ENCODE assay signal across 18 cellular contexts in genomic region chr7:137994091-137994688, GRCh38. TPM values are rescaled to one million over a fixed set of nuclear protein-coding genes. Genes with fewer than 3 reads are reported as not detected.
DNase-seq lines count a peak whose midpoint lies in the region; ATAC-seq, FAIRE-seq and TF ChIP-seq lines count a peak whose summit lies in the region.
"Had no signal": no experiment of that assay in that cellular context is flagged by ENCODE, and none has a peak within 500 bp of the region (broad histone marks: within the 10 kb centered on the region; RNA-seq: fewer than 3 reads in every experiment).

No MANE protein-coding gene starts in this region.

- H3F3A ChIP-seq in GM23338 (replicated peaks; ENCODE audit: low read depth), result no peaks in the 10 kb centered on the region

- no peak overlapping the region for H3K4me3 Mint-ChIP-seq in GM23338
- H3K4me3 Mint-ChIP-seq: HFFc6 had no signal

- H3K9me2 ChIP-seq in GM23338 (ENCODE audit: insufficient read depth), result no peaks in the 10 kb centered on the region

- H3K4me3 ChIP-seq in GM23338 (no peak overlapping the region), fibroblast of pulmonary artery (replicated peaks; ENCODE audit: low read depth, low read length) (no peak overlapping the region)
- H3K4me3 ChIP-seq: BLaER1 had no signal

- no peak overlapping the region for H3K4me2 ChIP-seq in GM23338
- H3K4me2 ChIP-seq: BLaER1 had no signal

- H3K9me3 Mint-ChIP-seq in GM23338, result no peaks in the 10 kb centered on the region
- H3K9me3 Mint-ChIP-seq: HFFc6 had no signal

- TF ChIP-seq CTCF in GM23338 (conservative IDR thresholded peaks at IDR 0.05; ENCODE audit: low read depth in 2 of 2) (no peak), RWPE1 (conservative IDR thresholded peaks at IDR 0.05; ENCODE audit: low read depth) (no peak), fibroblast of pulmonary artery (IDR thresholded peaks at IDR 0.05; ENCODE audit: low read length, missing control alignments) (no peak), GM10248 (IDR thresholded peaks at IDR 0.05; ENCODE audit: control extremely low read depth, extremely low read depth, low read depth, missing control alignments) (no peak)

- 0 out of 2 replicates have a peak overlapping the region, but pooled peaks have one; percentile 12 for H3K27ac Mint-ChIP-seq in GM23338
- H3K27ac Mint-ChIP-seq: HFFc6 had no signal

- peaks cover 2% of the 10 kb centered on the region for H3K27me3 Mint-ChIP-seq in GM23338 (ENCODE audit: insufficient read depth, low read depth, poor library complexity)

- peaks cover 39% of the 10 kb centered on the region for H3K4me1 ChIP-seq in GM23338 (ENCODE audit: insufficient read depth)

- POLR2A ChIA-PET in RWPE1 (lab: Yijun Ruan, JAX; ENCODE audit: low non-redundant PET) (no interaction called here), GM10248 (lab: Yijun Ruan, JAX) (no interaction called here)

- TF ChIP-seq POLR2A in GM12891 (IDR thresholded peaks at IDR 0.05; ENCODE audit: low read depth, low read length), result no peak

- FAIRE-seq in GM12891 (lab: Jason Lieb, UNC), result no peak

- 0 out of 2 replicates have a peak overlapping the region, but pooled peaks have one; percentile 26 for H3K27ac ChIP-seq in GM23338 (ENCODE audit: low read depth)
- peak overlapping the region; percentile 13; the same call in 1 of the 2 replicates for H3K27ac ChIP-seq in RWPE1
- H3K27ac ChIP-seq: BLaER1 had no signal

- DNase-seq in GM23338 (ENCODE audit: low spot score) (no peak), RWPE1 (ENCODE audit: low spot score) (no peak), fibroblast of pulmonary artery (ENCODE audit: low read depth) (peak; percentile 38), retina (peak; percentile 63), GM12891 (ENCODE audit: insufficient read length, low spot score) (no peak), iPS-NIHi7 (ENCODE audit: extremely low spot score) (no peak), GM10248 (ENCODE audit: extremely low spot score) (no peak)
- DNase-seq: activated CD8-positive, alpha-beta memory T cell treated with anti-CD3 and anti-CD28 coated beads for 24 hours; activated naive CD4-positive, alpha-beta T cell treated with anti-CD3 and anti-CD28 coated beads, Interleukin-2, amount 50 U/mL, for 16 hours; cortex of kidney; foreskin melanocyte; HFFc6; KG1; left colon; NCI-H187; stimulated activated CD4-positive, alpha-beta T cell treated with anti-CD3 and anti-CD28 coated beads, Interleukin-2, amount 100 ng/mL, for 24 hours had no signal

- no peaks in the 10 kb centered on the region for H3K27me3 ChIP-seq in GM23338 (ENCODE audit: insufficient read depth)
- H3K27me3 ChIP-seq: BLaER1 had no signal

- peaks cover 14% of the 10 kb centered on the region for H3K4me1 Mint-ChIP-seq in GM23338

- peaks cover 20% of the 10 kb centered on the region; the same call in 2 of the 3 replicates for H3K36me3 Mint-ChIP-seq in GM23338 (ENCODE audit: low read depth)

- ATAC-seq in GM23338 (no peak), GM18517 (IDR thresholded peaks at IDR 0.05; ENCODE audit: unreplicated experiment) (no peak)
- ATAC-seq: left colon had no signal

- H3K79me2 ChIP-seq in GM23338 (replicated peaks; ENCODE audit: insufficient read depth), result peaks cover 100% of the 10 kb centered on the region

- H2AFZ ChIP-seq in GM23338, result no peak overlapping the region

- peaks cover 8% of the 10 kb centered on the region; the same call in 1 of the 2 replicates for H4K20me1 ChIP-seq in GM23338 (replicated peaks; ENCODE audit: insufficient read depth)
- H4K20me1 ChIP-seq: BLaER1 had no signal

- CTCF ChIA-PET in RWPE1 (lab: Yijun Ruan, JAX), result interaction anchor here (0.6 to 0.7 kb wide), 2 partner anchors 8 to 24 kb away, joined by 3 to 6 read pairs; partner anchors contain the start of gene CREB3L2
- CTCF ChIA-PET in GM10248 (lab: Yijun Ruan, JAX), result interaction anchor here (0.9 to 22.4 kb wide), 7 partner anchors 8 to 85 kb away, joined by 3 to 494 read pairs (median 6); partner anchors contain the start of gene CREB3L2

- H3K36me3 ChIP-seq in GM23338 (ENCODE audit: insufficient read depth), result 0 out of 2 replicates have a peak, but pooled peaks cover 2% of the 10 kb centered on the region

TF ChIP-seq in GM23338, 12 proteins besides CTCF, POLR2A, EP300 and RAD21:
- TF ChIP-seq EZH2 (IDR thresholded peaks at IDR 0.05; ENCODE audit: low read depth, unreplicated experiment) (no peak), POLR2AphosphoS5 (IDR thresholded peaks at IDR 0.05; ENCODE audit: low read depth) (no peak), ZNF331 (CRISPR knock-in tag; IDR thresholded peaks at IDR 0.05; ENCODE audit: low read depth) (no peak), EZH2phosphoT487 (IDR thresholded peaks at IDR 0.05; ENCODE audit: unreplicated experiment) (no peak), STAT1 (IDR thresholded peaks at IDR 0.05; ENCODE audit: unreplicated experiment) (no peak), JUNB (IDR thresholded peaks at IDR 0.05; ENCODE audit: unreplicated experiment) (no peak), ZNF114 (CRISPR knock-in tag; IDR thresholded peaks at IDR 0.05) (no peak)

TF ChIP-seq in GM12891, 5 proteins besides CTCF, POLR2A, EP300 and RAD21:
- no peak for TF ChIP-seq POU2F2 (IDR thresholded peaks at IDR 0.05; ENCODE audit: low read depth, low read length)
- TF ChIP-seq TAF1 (IDR thresholded peaks at IDR 0.05; ENCODE audit: low read depth, low read length), result no peak
- TF ChIP-seq PAX5 (IDR thresholded peaks at IDR 0.05; ENCODE audit: insufficient read depth, low read length, severe bottlenecking), result no peak
- no peak for TF ChIP-seq SPI1 (IDR thresholded peaks at IDR 0.05; ENCODE audit: low read depth, low read length)

RNA-seq across cellular contexts. Expression of gene CREB3L2, which starts 7.7 kb away (rescaled TPM):
- total RNA-seq in GM23338 (2014; rRNA removed; shearing (Covaris generic)), result 27.1 and 29.3 TPM in 2 replicates
- polyA plus RNA-seq in GM23338 (2016; fragmentation: Nextera tagmentation; extraction: Ambion mirVana), result 12.2 and 14.5 TPM in 2 replicates
- 10.9 TPM for polyA plus RNA-seq in GM12891 (2012; ENCODE audit: low read depth, missing spikeins)

Comparison
In these comparisons a context has a peak if more than half of its experiments do, and no peak if none do; other contexts are left out.
1. DNase-seq: peak in fibroblast of pulmonary artery (single experiment) and retina (single experiment); none in GM23338 (single experiment), RWPE1 (single experiment), GM12891 (single experiment), iPS-NIHi7 (single experiment) and GM10248 (single experiment).